Comparison of ENCODE assay signal across 26 cellular contexts in genomic region chr10:42869977-42870350, GRCh38.
"Had no signal": no experiment of that assay in that cellular context is flagged by ENCODE, and none has a peak within 500 bp of the region (broad histone marks: within the 10 kb centered on the region; RNA-seq: fewer than 3 reads in every experiment).

No MANE protein-coding gene starts in this region.

- H3K4me3 Mint-ChIP-seq: mesothelial cell of epicardium; naive B cell; natural killer cell; nephron progenitor cell; neural progenitor cell; stimulated activated memory B cell treated with anti-CD40 and anti-IgM and Interleukin-4, amounts not matched to agents 10 μg/mL and 1 μg/mL and 100 μg/mL, for 72 hours; stimulated activated naive CD8-positive, alpha-beta T cell treated with anti-CD3 and anti-CD28 coated beads, Interleukin-15, amount 100 ng/mL, for 72 hours had no signal

- H3K27me3 ChIP-seq: ovary had no signal

- H3K9me3 Mint-ChIP-seq: mesothelial cell of epicardium; naive B cell; natural killer cell; nephron progenitor cell; stimulated activated memory B cell treated with anti-CD40 and anti-IgM and Interleukin-4, amounts not matched to agents 10 μg/mL and 1 μg/mL and 100 μg/mL, for 72 hours; stimulated activated naive CD8-positive, alpha-beta T cell treated with anti-CD3 and anti-CD28 coated beads, Interleukin-15, amount 100 ng/mL, for 72 hours had no signal

- H3K4me1 Mint-ChIP-seq: mesothelial cell of epicardium; natural killer cell; stimulated activated memory B cell treated with anti-CD40 and anti-IgM and Interleukin-4, amounts not matched to agents 10 μg/mL and 1 μg/mL and 100 μg/mL, for 72 hours had no signal

- H3K9me3 ChIP-seq: heart right ventricle, lower lobe of right lung, ovary, spleen, tibial nerve, upper lobe of left lung had no signal

- H3K27ac ChIP-seq: heart right ventricle, hepatocyte, neural progenitor cell, ovary, skin epidermis, tibial nerve had no signal

- H3K27ac Mint-ChIP-seq: mesothelial cell of epicardium; natural killer cell; nephron progenitor cell; neural progenitor cell; progenitor cell of endocrine pancreas; stimulated activated memory B cell treated with anti-CD40 and anti-IgM and Interleukin-4, amounts not matched to agents 10 μg/mL and 1 μg/mL and 100 μg/mL, for 72 hours; stimulated activated naive CD8-positive, alpha-beta T cell treated with anti-CD3 and anti-CD28 coated beads, Interleukin-15, amount 100 ng/mL, for 72 hours had no signal

- H3K4me1 ChIP-seq: neural progenitor cell had no signal

- H3K9ac ChIP-seq: neural progenitor cell had no signal

- H3K4me3 ChIP-seq: heart right ventricle, hepatocyte, lower lobe of right lung, neural progenitor cell, ovary, skin epidermis, spleen, tibial nerve, upper lobe of left lung had no signal

- DNase-seq: heart right ventricle; islet precursor cell; kidney glomerular epithelial cell; left cardiac atrium; lower lobe of right lung; mesendoderm; naive B cell; natural killer cell; nephron progenitor cell; ovary; right cardiac atrium; spleen; stimulated activated CD4-positive, alpha-beta T cell treated with anti-CD3 and anti-CD28 coated beads, Interleukin-4, amount 100 ng/mL, for 24 hours; stimulated activated naive CD4-positive, alpha-beta T cell treated with Interleukin-2 at 50 U/mL for 16 hours; stimulated activated naive CD8-positive, alpha-beta T cell treated with anti-CD3 and anti-CD28 coated beads, Interleukin-15, amount 100 ng/mL, for 72 hours; substantia nigra; upper lobe of left lung had no signal

- ATAC-seq: heart right ventricle; left cardiac atrium; left lobe of liver; lower lobe of right lung; natural killer cell; right cardiac atrium; sciatic nerve; stimulated activated memory B cell treated with anti-CD40 and anti-IgM and Interleukin-4, amounts not matched to agents 10 μg/mL and 1 μg/mL and 100 μg/mL, for 72 hours; stimulated activated naive CD8-positive, alpha-beta T cell treated with anti-CD3 and anti-CD28 coated beads, Interleukin-15, amount 100 ng/mL, for 72 hours had no signal

- H3K36me3 Mint-ChIP-seq: mesothelial cell of epicardium; naive B cell; natural killer cell; neural progenitor cell; stimulated activated memory B cell treated with anti-CD40 and anti-IgM and Interleukin-4, amounts not matched to agents 10 μg/mL and 1 μg/mL and 100 μg/mL, for 72 hours had no signal

- H3K36me3 ChIP-seq: heart right ventricle, lower lobe of right lung, neural progenitor cell, ovary, spleen, tibial nerve, upper lobe of left lung had no signal
